18 cellular contexts compared by ENCODE assay signal in genomic region chr4:4308800-4309441, GRCh38. TPM values are rescaled to one million over a fixed set of nuclear protein-coding genes. Genes with fewer than 3 reads are reported as not detected.
DNase-seq lines count a peak whose midpoint lies in the region; ATAC-seq and TF ChIP-seq lines count a peak whose summit lies in the region.
"Had no signal": no experiment of that assay in that cellular context is flagged by ENCODE, and none has a peak within 500 bp of the region (broad histone marks: within the 10 kb centered on the region; RNA-seq: fewer than 3 reads in every experiment).

No MANE protein-coding gene starts in this region.

- peaks cover 23% of the 10 kb centered on the region for H3K36me3 ChIP-seq in endodermal cell (ENCODE audit: control insufficient read depth, insufficient read depth, low read length)
- peaks cover 54% of the 10 kb centered on the region for H3K36me3 ChIP-seq in lower lobe of right lung

- DNase-seq in ELR (ENCODE audit: low read depth) (peak; percentile 92), RPMI7951 (ENCODE audit: low read depth) (peak; percentile 77), endodermal cell (peak; percentile 28), non-pigmented ciliary epithelial cell (ENCODE audit: low read depth) (peak; percentile 38), NCI-H345 treated with DMSO at 0.1 percent for 48 hours (lab: John Stamatoyannopoulos, UW; ENCODE audit: unreplicated experiment) (no peak), foreskin melanocyte (no peak), lower lobe of right lung (no peak), NOMO-1 treated with DMSO at 0.1 percent for 48 hours (lab: John Stamatoyannopoulos, UW; ENCODE audit: unreplicated experiment) (no peak)
- DNase-seq: CD4-positive, CD25-positive, alpha-beta regulatory T cell; Kasumi-1; NCI-H187 treated with DMSO at 0.1 percent for 48 hours; NCI-H69; small intestine had no signal

- H3K4me1 Mint-ChIP-seq in endodermal cell: peaks cover 2% of the 10 kb centered on the region
- H3K4me1 Mint-ChIP-seq: GM23338 had no signal

- no peaks in the 10 kb centered on the region for H3K9me3 Mint-ChIP-seq in endodermal cell
- H3K9me3 Mint-ChIP-seq: CD4-positive, CD25-positive, alpha-beta regulatory T cell; GM23338; stimulated activated naive CD8-positive, alpha-beta T cell treated with anti-CD3 and anti-CD28 coated beads, Interleukin-15, Interleukin-2, amounts not matched to agents 100 ng/mL and 50 ng/mL, for 24 hours had no signal

- H3K27ac Mint-ChIP-seq in endodermal cell: no peak overlapping the region
- H3K27ac Mint-ChIP-seq: GM23338; stimulated activated naive CD8-positive, alpha-beta T cell treated with anti-CD3 and anti-CD28 coated beads, Interleukin-15, Interleukin-2, amounts not matched to agents 100 ng/mL and 50 ng/mL, for 24 hours had no signal

- 96 to 100% methylated on average over 4 to 9 of the region's 9 CpGs for WGBS in endodermal cell (ENCODE audit: insufficient coverage in 1 of 2, insufficient read length in 1 of 2), 2 experiments

- H3K27me3 Mint-ChIP-seq in endodermal cell (ENCODE audit: insufficient read depth): no peaks in the 10 kb centered on the region
- H3K27me3 Mint-ChIP-seq: CD4-positive, CD25-positive, alpha-beta regulatory T cell; stimulated activated naive CD8-positive, alpha-beta T cell treated with anti-CD3 and anti-CD28 coated beads, Interleukin-15, Interleukin-2, amounts not matched to agents 100 ng/mL and 50 ng/mL, for 24 hours had no signal

- intact Hi-C loops in lower lobe of right lung (cut with DNase I): no loop called here

- H3K4me1 ChIP-seq in endodermal cell (ENCODE audit: control insufficient read depth, insufficient read depth, low read length) (no peaks in the 10 kb centered on the region), lower lobe of right lung (no peaks in the 10 kb centered on the region)

- TF ChIP-seq CTCF in endodermal cell (conservative IDR thresholded peaks at IDR 0.05) (no peak), lower lobe of right lung (IDR thresholded peaks at IDR 0.05) (no peak)

- H3K4me3 ChIP-seq in endodermal cell (ENCODE audit: low read length) (no peak overlapping the region), lower lobe of right lung (no peak overlapping the region)
- H3K4me3 ChIP-seq: GM23338, hepatocyte, lung had no signal

- no peak overlapping the region for H3K9ac ChIP-seq in endodermal cell (ENCODE audit: extremely low read depth, low read length, poor library complexity, severe bottlenecking)

- H3K9me3 ChIP-seq in endodermal cell (ENCODE audit: control insufficient read depth, low read length): no peaks in the 10 kb centered on the region
- H3K9me3 ChIP-seq in lower lobe of right lung: no peaks in the 10 kb centered on the region
- H3K9me3 ChIP-seq: neutrophil had no signal

- H3K4me3 Mint-ChIP-seq in endodermal cell: no peak overlapping the region
- H3K4me3 Mint-ChIP-seq: CD4-positive, CD25-positive, alpha-beta regulatory T cell; GM23338; stimulated activated naive CD8-positive, alpha-beta T cell treated with anti-CD3 and anti-CD28 coated beads, Interleukin-15, Interleukin-2, amounts not matched to agents 100 ng/mL and 50 ng/mL, for 24 hours had no signal

- H3K27me3 ChIP-seq in endodermal cell (ENCODE audit: control insufficient read depth, insufficient read depth, low read length, poor library complexity, severe bottlenecking) (no peaks in the 10 kb centered on the region), lower lobe of right lung (ENCODE audit: low read depth) (no peaks in the 10 kb centered on the region)
- H3K27me3 ChIP-seq: hepatocyte, neutrophil had no signal

- ATAC-seq in lower lobe of right lung: no peak
- ATAC-seq: GM23338 had no signal

- peaks cover 24% of the 10 kb centered on the region for H3K36me3 Mint-ChIP-seq in endodermal cell (ENCODE audit: low read depth)

- H3K27ac ChIP-seq in endodermal cell (ENCODE audit: low read depth, low read length) (no peak overlapping the region), lower lobe of right lung (no peak overlapping the region)
- H3K27ac ChIP-seq: hepatocyte, neutrophil had no signal

RNA-seq across cellular contexts. Expression of gene ZBTB49, which starts 18.9 kb away (rescaled TPM):
- total RNA-seq in RPMI7951 (2014; rRNA removed; shearing (Covaris generic)): 2.8 and 2.9 TPM in 2 replicates
- total RNA-seq in endodermal cell (1 to 10 TPM; 5.9 to 8.0 TPM), lower lobe of right lung (4.9 TPM)
- polyA plus RNA-seq in endodermal cell (2013, experiment 1 of 2): 5.9 TPM
- polyA plus RNA-seq in endodermal cell (2013, experiment 2 of 2): 6.0 TPM

RNA-seq across cellular contexts. Expression of gene LYAR, which starts 19.0 kb away (rescaled TPM):
- total RNA-seq in RPMI7951 (2014; rRNA removed; shearing (Covaris generic)): 29.3 and 31.5 TPM in 2 replicates
- total RNA-seq in endodermal cell: 10 to 100 TPM; 23.7 to 26.3 TPM
- polyA plus RNA-seq in endodermal cell (2013, experiment 1 of 2): 25.1 TPM
- polyA plus RNA-seq in endodermal cell (2013, experiment 2 of 2): 24.6 TPM
- 18.0 TPM for total RNA-seq in lower lobe of right lung

Comparison
In these comparisons a context has a peak if more than half of its experiments do, and no peak if none do; other contexts are left out.
1. DNase-seq: peak in ELR (single experiment), RPMI7951 (single experiment), endodermal cell (single experiment) and non-pigmented ciliary epithelial cell (single experiment); none in NCI-H345 treated with DMSO at 0.1 percent for 48 hours (single experiment), foreskin melanocyte (single experiment), lower lobe of right lung (single experiment) and NOMO-1 treated with DMSO at 0.1 percent for 48 hours (single experiment).